Comparison of ENCODE assay signal across 1 cellular context in genomic region chr7:104983620-104984539, GRCh38.
TF ChIP-seq lines count a peak whose summit lies in the region.

No MANE protein-coding gene starts in this region.

TF ChIP-seq in A549, 52 proteins besides CTCF, POLR2A, EP300 and RAD21 (continued from another document):
- TF ChIP-seq BCL3 (IDR thresholded peaks at IDR 0.05), result peak; percentile 92
- TF ChIP-seq HES2 (IDR thresholded peaks at IDR 0.05), result no peak
- no peak for TF ChIP-seq NFE2L2 (conservative IDR thresholded peaks at IDR 0.05; ENCODE audit: low read length)
- TF ChIP-seq NR3C1 (IDR thresholded peaks at IDR 0.05), result no peak
- TF ChIP-seq GATA3 (IDR thresholded peaks at IDR 0.05; ENCODE audit: borderline replicate concordance), result peak; percentile 57; the same call in 1 of the 2 replicates
- peak; percentile 93 to 94 for TF ChIP-seq JUN (IDR thresholded peaks at IDR 0.05)
- TF ChIP-seq MAX (IDR thresholded peaks at IDR 0.05), result peak; percentile 80
- TF ChIP-seq ELK1 (IDR thresholded peaks at IDR 0.05; ENCODE audit: low read depth, low read length), result no peak
- peak; percentile 33; the same call in 1 of the 2 replicates for TF ChIP-seq ATOH8 (CRISPR knock-in tag; IDR thresholded peaks at IDR 0.05; ENCODE audit: low read depth)
- TF ChIP-seq FOSL2 (IDR thresholded peaks at IDR 0.05), result no peak
- TF ChIP-seq FOSL2 (CRISPR knock-in tag; IDR thresholded peaks at IDR 0.05), result peak; percentile 25; the same call in 1 of the 2 replicates
- TF ChIP-seq SREBF2 (IDR thresholded peaks at IDR 0.05), result no peak
- TF ChIP-seq KDM5A (IDR thresholded peaks at IDR 0.05), result no peak
- no peak for TF ChIP-seq NPAS2 (CRISPR knock-in tag; IDR thresholded peaks at IDR 0.05; ENCODE audit: borderline replicate concordance)
- TF ChIP-seq PHF8 (IDR thresholded peaks at IDR 0.05; ENCODE audit: borderline replicate concordance, low read depth), result peak; percentile 95
- peak; percentile 65; the same call in 1 of the 2 replicates for TF ChIP-seq HOXB5 (CRISPR knock-in tag; IDR thresholded peaks at IDR 0.05)
- TF ChIP-seq TFCP2L1 (CRISPR knock-in tag; IDR thresholded peaks at IDR 0.05), result peak; percentile 37; the same call in 1 of the 2 replicates
